In the genomic region with DNA sequence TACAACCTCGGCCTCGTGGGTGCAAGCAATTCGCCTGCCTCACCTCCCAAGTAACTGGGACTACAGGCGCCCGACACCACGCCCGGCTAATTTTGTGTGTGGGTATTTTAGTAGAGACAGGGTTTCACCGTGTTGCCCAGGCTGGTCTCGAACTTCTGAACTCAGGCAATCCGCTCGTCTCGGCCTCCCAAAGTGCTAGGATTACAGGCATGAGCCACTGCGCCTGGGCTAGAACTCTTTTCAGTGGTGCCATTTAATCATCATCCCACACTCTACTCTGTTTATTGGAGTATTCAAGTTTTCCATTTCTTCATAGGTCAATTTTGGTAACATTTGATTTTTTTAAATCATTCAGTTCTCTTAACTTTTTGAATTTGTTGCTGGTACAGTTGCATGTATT, we compare ENCODE assay signal across 22 cellular contexts.
"Had no signal": no experiment of that assay in that cellular context is flagged by ENCODE, and none has a peak within 500 bp of the region (broad histone marks: within the 10 kb centered on the region; RNA-seq: fewer than 3 reads in every experiment).

No MANE protein-coding gene starts in this region.

- H3K4me3 Mint-ChIP-seq: central memory CD8-positive, alpha-beta T cell; dendritic cell treated with granulocyte-macrophage colony-stimulating factor and Interleukin-4, amounts not matched to agents 40 ng/mL and 50 ng/mL, for 4 days; endodermal cell; naive B cell; nephron progenitor cell; stimulated activated naive B cell treated with anti-CD40 and anti-IgM and Interleukin-4, amounts not matched to agents 10 μg/mL and 1 μg/mL and 100 μg/mL, for 72 hours; T-helper 2 cell treated with Interferon-gamma antibody and Interleukin-4, amounts not matched to agents 5 μg/mL and 100 μg/mL, for 36 hours had no signal

- H3K9me3 Mint-ChIP-seq: dendritic cell treated with granulocyte-macrophage colony-stimulating factor and Interleukin-4, amounts not matched to agents 40 ng/mL and 50 ng/mL, for 4 days; endodermal cell; nephron progenitor cell; stimulated activated naive B cell treated with anti-CD40 and anti-IgM and Interleukin-4, amounts not matched to agents 10 μg/mL and 1 μg/mL and 100 μg/mL, for 72 hours had no signal

- H3K27me3 Mint-ChIP-seq: dendritic cell treated with granulocyte-macrophage colony-stimulating factor and Interleukin-4, amounts not matched to agents 40 ng/mL and 50 ng/mL, for 4 days; stimulated activated naive B cell treated with anti-CD40 and anti-IgM and Interleukin-4, amounts not matched to agents 10 μg/mL and 1 μg/mL and 100 μg/mL, for 72 hours had no signal

- H3K27ac Mint-ChIP-seq: dendritic cell treated with granulocyte-macrophage colony-stimulating factor and Interleukin-4, amounts not matched to agents 40 ng/mL and 50 ng/mL, for 4 days; endodermal cell; nephron progenitor cell; progenitor cell of endocrine pancreas; stimulated activated naive B cell treated with anti-CD40 and anti-IgM and Interleukin-4, amounts not matched to agents 10 μg/mL and 1 μg/mL and 100 μg/mL, for 72 hours; T-helper 2 cell treated with Interferon-gamma antibody and Interleukin-4, amounts not matched to agents 5 μg/mL and 100 μg/mL, for 36 hours had no signal

- ATAC-seq: esophagus mucosa; left colon; right lobe of liver; stimulated activated naive B cell treated with anti-CD40 and anti-IgM and Interleukin-4, amounts not matched to agents 10 μg/mL and 1 μg/mL and 100 μg/mL, for 72 hours had no signal

- DNase-seq: activated CD4-positive, alpha-beta T cell treated with anti-CD3 and anti-CD28 coated beads, Interleukin-2, amount 50 U/mL, for 1 hour; activated CD4-positive, CD25-positive, alpha-beta regulatory T cell; activated naive CD4-positive, alpha-beta T cell treated with Interleukin-2 at 50 U/mL for 16 hours; anterior cingulate cortex; endodermal cell; foreskin fibroblast; head of caudate nucleus; hippocampal formation; left colon; mammary epithelial cell; naive B cell; nephron progenitor cell; stimulated activated CD4-positive, alpha-beta T cell treated with anti-CD3 and anti-CD28 coated beads, Interleukin-12 subunit alpha, Interleukin-12 subunit beta, amount 100 ng/mL, for 4 hours; stimulated activated naive B cell treated with anti-CD40 and anti-IgM and Interleukin-4, amounts not matched to agents 10 μg/mL and 1 μg/mL and 100 μg/mL, for 72 hours; T-helper 1 cell; trophoblast cell had no signal
